1 cellular context compared by ENCODE assay signal in genomic region chr5:168195110-168195509, GRCh38.
TF ChIP-seq lines count a peak whose summit lies in the region.

No MANE protein-coding gene starts in this region.

TF ChIP-seq in H1, 55 proteins besides CTCF, POLR2A, EP300 and RAD21 (continued from another document):
- TF ChIP-seq, protein P1, sequence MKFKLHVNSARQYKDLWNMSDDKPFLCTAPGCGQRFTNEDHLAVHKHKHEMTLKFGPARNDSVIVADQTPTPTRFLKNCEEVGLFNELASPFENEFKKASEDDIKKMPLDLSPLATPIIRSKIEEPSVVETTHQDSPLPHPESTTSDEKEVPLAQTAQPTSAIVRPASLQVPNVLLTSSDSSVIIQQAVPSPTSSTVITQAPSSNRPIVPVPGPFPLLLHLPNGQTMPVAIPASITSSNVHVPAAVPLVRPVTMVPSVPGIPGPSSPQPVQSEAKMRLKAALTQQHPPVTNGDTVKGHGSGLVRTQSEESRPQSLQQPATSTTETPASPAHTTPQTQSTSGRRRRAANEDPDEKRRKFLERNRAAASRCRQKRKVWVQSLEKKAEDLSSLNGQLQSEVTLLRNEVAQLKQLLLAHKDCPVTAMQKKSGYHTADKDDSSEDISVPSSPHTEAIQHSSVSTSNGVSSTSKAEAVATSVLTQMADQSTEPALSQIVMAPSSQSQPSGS (IDR thresholded peaks at IDR 0.05; ENCODE audit: low read length): no peak
- TF ChIP-seq SP2 (IDR thresholded peaks at IDR 0.05; ENCODE audit: low read length): no peak
- TF ChIP-seq ATF3 (IDR thresholded peaks at IDR 0.05; ENCODE audit: insufficient read depth, low read depth, low read length): no peak
- no peak for TF ChIP-seq RNF2 (IDR thresholded peaks at IDR 0.05; ENCODE audit: borderline replicate concordance, low read depth, low read length, missing control alignments, poor library complexity, severe bottlenecking)
- TF ChIP-seq EGR1 (IDR thresholded peaks at IDR 0.05; ENCODE audit: borderline replicate concordance, low read depth, low read length): no peak
- TF ChIP-seq POLR2AphosphoS5 (IDR thresholded peaks at IDR 0.05; ENCODE audit: low read depth, low read length): no peak
- no peak for TF ChIP-seq SIN3A (conservative IDR thresholded peaks at IDR 0.05 in 1 of 2, IDR thresholded peaks at IDR 0.05 in 1 of 2; ENCODE audit: low read depth in 1 of 2, low read length in 2 of 2)
- no peak for TF ChIP-seq TBP (IDR thresholded peaks at IDR 0.05; ENCODE audit: low read depth, low read length)
- no peak for TF ChIP-seq RXRA (IDR thresholded peaks at IDR 0.05; ENCODE audit: insufficient read depth, low read depth, low read length)
- TF ChIP-seq, protein P2, sequence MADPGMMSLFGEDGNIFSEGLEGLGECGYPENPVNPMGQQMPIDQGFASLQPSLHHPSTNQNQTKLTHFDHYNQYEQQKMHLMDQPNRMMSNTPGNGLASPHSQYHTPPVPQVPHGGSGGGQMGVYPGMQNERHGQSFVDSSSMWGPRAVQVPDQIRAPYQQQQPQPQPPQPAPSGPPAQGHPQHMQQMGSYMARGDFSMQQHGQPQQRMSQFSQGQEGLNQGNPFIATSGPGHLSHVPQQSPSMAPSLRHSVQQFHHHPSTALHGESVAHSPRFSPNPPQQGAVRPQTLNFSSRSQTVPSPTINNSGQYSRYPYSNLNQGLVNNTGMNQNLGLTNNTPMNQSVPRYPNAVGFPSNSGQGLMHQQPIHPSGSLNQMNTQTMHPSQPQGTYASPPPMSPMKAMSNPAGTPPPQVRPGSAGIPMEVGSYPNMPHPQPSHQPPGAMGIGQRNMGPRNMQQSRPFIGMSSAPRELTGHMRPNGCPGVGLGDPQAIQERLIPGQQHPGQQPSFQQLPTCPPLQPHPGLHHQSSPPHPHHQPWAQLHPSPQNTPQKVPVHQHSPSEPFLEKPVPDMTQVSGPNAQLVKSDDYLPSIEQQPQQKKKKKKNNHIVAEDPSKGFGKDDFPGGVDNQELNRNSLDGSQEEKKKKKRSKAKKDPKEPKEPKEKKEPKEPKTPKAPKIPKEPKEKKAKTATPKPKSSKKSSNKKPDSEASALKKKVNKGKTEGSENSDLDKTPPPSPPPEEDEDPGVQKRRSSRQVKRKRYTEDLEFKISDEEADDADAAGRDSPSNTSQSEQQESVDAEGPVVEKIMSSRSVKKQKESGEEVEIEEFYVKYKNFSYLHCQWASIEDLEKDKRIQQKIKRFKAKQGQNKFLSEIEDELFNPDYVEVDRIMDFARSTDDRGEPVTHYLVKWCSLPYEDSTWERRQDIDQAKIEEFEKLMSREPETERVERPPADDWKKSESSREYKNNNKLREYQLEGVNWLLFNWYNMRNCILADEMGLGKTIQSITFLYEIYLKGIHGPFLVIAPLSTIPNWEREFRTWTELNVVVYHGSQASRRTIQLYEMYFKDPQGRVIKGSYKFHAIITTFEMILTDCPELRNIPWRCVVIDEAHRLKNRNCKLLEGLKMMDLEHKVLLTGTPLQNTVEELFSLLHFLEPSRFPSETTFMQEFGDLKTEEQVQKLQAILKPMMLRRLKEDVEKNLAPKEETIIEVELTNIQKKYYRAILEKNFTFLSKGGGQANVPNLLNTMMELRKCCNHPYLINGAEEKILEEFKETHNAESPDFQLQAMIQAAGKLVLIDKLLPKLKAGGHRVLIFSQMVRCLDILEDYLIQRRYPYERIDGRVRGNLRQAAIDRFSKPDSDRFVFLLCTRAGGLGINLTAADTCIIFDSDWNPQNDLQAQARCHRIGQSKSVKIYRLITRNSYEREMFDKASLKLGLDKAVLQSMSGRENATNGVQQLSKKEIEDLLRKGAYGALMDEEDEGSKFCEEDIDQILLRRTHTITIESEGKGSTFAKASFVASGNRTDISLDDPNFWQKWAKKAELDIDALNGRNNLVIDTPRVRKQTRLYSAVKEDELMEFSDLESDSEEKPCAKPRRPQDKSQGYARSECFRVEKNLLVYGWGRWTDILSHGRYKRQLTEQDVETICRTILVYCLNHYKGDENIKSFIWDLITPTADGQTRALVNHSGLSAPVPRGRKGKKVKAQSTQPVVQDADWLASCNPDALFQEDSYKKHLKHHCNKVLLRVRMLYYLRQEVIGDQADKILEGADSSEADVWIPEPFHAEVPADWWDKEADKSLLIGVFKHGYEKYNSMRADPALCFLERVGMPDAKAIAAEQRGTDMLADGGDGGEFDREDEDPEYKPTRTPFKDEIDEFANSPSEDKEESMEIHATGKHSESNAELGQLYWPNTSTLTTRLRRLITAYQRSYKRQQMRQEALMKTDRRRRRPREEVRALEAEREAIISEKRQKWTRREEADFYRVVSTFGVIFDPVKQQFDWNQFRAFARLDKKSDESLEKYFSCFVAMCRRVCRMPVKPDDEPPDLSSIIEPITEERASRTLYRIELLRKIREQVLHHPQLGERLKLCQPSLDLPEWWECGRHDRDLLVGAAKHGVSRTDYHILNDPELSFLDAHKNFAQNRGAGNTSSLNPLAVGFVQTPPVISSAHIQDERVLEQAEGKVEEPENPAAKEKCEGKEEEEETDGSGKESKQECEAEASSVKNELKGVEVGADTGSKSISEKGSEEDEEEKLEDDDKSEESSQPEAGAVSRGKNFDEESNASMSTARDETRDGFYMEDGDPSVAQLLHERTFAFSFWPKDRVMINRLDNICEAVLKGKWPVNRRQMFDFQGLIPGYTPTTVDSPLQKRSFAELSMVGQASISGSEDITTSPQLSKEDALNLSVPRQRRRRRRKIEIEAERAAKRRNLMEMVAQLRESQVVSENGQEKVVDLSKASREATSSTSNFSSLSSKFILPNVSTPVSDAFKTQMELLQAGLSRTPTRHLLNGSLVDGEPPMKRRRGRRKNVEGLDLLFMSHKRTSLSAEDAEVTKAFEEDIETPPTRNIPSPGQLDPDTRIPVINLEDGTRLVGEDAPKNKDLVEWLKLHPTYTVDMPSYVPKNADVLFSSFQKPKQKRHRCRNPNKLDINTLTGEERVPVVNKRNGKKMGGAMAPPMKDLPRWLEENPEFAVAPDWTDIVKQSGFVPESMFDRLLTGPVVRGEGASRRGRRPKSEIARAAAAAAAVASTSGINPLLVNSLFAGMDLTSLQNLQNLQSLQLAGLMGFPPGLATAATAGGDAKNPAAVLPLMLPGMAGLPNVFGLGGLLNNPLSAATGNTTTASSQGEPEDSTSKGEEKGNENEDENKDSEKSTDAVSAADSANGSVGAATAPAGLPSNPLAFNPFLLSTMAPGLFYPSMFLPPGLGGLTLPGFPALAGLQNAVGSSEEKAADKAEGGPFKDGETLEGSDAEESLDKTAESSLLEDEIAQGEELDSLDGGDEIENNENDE (IDR thresholded peaks at IDR 0.05; ENCODE audit: insufficient replicate concordance, low read length): no peak
- TF ChIP-seq CBX5 (IDR thresholded peaks at IDR 0.05; ENCODE audit: low read depth, low read length): no peak
